Comparison of ENCODE assay signal across 11 cellular contexts in the genomic region with DNA sequence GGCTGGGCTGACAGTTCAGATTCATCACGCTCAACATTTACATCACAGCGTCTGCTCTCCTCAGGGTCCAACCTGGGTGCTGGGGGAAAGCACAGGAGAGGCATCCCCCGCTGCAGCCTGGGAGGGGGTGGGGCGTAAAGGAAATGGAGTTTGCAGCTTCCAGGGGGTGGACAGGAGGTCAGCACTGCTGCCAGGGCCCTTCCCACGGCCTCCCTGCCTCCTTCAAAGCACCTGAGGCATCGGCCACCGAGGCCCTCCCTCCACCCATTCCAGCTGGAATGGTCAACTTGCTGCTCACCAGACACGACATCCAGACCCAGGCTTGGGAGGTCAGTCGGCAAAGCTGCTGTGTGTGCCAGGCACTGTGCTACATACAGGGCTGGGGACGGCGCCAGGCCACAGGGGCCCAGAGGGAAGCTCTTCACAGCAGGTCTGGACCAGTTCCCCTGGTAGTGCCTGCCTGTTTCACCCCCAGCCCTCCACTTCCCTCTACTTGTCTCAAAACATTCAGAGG.
DNase-seq lines count a peak whose midpoint lies in the region; ATAC-seq and TF ChIP-seq lines count a peak whose summit lies in the region.
"Had no signal": no experiment of that assay in that cellular context is flagged by ENCODE, and none has a peak within 500 bp of the region (broad histone marks: within the 10 kb centered on the region; RNA-seq: fewer than 3 reads in every experiment).

No MANE protein-coding gene starts in this region.

- CTCF ChIA-PET in A673 (lab: Charles Lee) = interaction anchor here (0.7 to 1.5 kb wide), 2 partner anchors 48 to 176 kb away, joined by 3 to 10 read pairs; no protein-coding TSS in a partner anchor

- H3K27me3 ChIP-seq in A673 (replicated peaks; ENCODE audit: insufficient read depth, low read depth, low read length, poor library complexity) (no peaks in the 10 kb centered on the region), right cardiac atrium (ENCODE audit: control insufficient read depth, insufficient read depth) (no peaks in the 10 kb centered on the region), ovary (no peaks in the 10 kb centered on the region)

- no peak for TF ChIP-seq EP300 in ovary (IDR thresholded peaks at IDR 0.05)

- WGBS in right cardiac atrium = 51% methylated on average over 11 of the region's 11 CpGs
- WGBS in ovary, 3 donors = 81 to 83% (median 81%) methylated on average over 10 to 11 of the region's 11 CpGs

- H3K36me3 ChIP-seq in A673 (ENCODE audit: insufficient read depth, low read length, poor library complexity, severe bottlenecking) (no peaks in the 10 kb centered on the region), ovary (no peaks in the 10 kb centered on the region)

- TF ChIP-seq CTCF in A673 (conservative IDR thresholded peaks at IDR 0.05; ENCODE audit: low read depth, low read length) (no peak), ovary (IDR thresholded peaks at IDR 0.05) (no peak)

- H3K27ac ChIP-seq in A673 (ENCODE audit: low read depth, low read length, poor library complexity, severe bottlenecking) = peak overlapping the region; percentile 69
- H3K27ac ChIP-seq in right cardiac atrium (ENCODE audit: low read length) = peak overlapping the region; percentile 26
- H3K27ac ChIP-seq in ovary = peak overlapping the region; percentile 64 to 85

- TF ChIP-seq POLR2A in ovary (IDR thresholded peaks at IDR 0.05) = no peak

- BruUV-seq in A673 (replicated peaks; lab: Mats Ljungman, UMichigan) = no TSS peak

- peak; percentile 4 to 9 for ATAC-seq in right cardiac atrium
- no peak for ATAC-seq in GM18870 (IDR thresholded peaks at IDR 0.05; ENCODE audit: unreplicated experiment)
- ATAC-seq in HG03280 (IDR thresholded peaks at IDR 0.05; ENCODE audit: unreplicated experiment) = no peak
- ATAC-seq: activated CD8-positive, alpha-beta T cell treated with anti-CD3 and anti-CD28 coated beads for 36 hours had no signal

- DNase-seq in A673 (ENCODE audit: low spot score) = no peak
- peak in 32 of 56 donors; percentile 14 to 75 (median 55) for DNase-seq in amygdala (lab: John Stamatoyannopoulos, UW)
- DNase-seq in right cardiac atrium = peak; percentile 29 to 72 (median 69)
- peak; percentile 35 to 61 (median 44) for DNase-seq in ovary
- no peak for DNase-seq in SIG-M5 (lab: John Stamatoyannopoulos, UW)
- no peak for DNase-seq in HuH-7 (ENCODE audit: low spot score)
- DNase-seq: activated CD8-positive, alpha-beta T cell treated with anti-CD3 and anti-CD28 coated beads for 36 hours; effector memory CD4-positive, alpha-beta T cell; stimulated activated naive CD4-positive, alpha-beta T cell had no signal

- no peaks in the 10 kb centered on the region for H3K9me3 ChIP-seq in A673 (ENCODE audit: low read depth, low read length, poor library complexity, severe bottlenecking)
- H3K9me3 ChIP-seq in right cardiac atrium (ENCODE audit: control insufficient read depth, low read length) = no peaks in the 10 kb centered on the region
- no peaks in the 10 kb centered on the region for H3K9me3 ChIP-seq in ovary

- intact Hi-C loops in A673 (cut with micrococcal nuclease; ENCODE audit: unreplicated experiment) (no loop called here), right cardiac atrium (cut with DNase I) (loop anchor here in 1 of 4 donors (10.0 kb wide), 1 partner anchor 115 kb away; no protein-coding TSS in a partner anchor), ovary (cut with DNase I) (no loop called here)

- H3K4me3 ChIP-seq in A673 (ENCODE audit: low read depth, low read length, poor library complexity, severe bottlenecking) = no peak overlapping the region
- no peak overlapping the region for H3K4me3 ChIP-seq in right cardiac atrium (ENCODE audit: low read length)
- H3K4me3 ChIP-seq in ovary = no peak overlapping the region

- POLR2A ChIA-PET in A673 (lab: Charles Lee; ENCODE audit: low non-redundant PET) = no interaction called here

- peaks cover 18% of the 10 kb centered on the region for H3K4me1 ChIP-seq in A673 (ENCODE audit: insufficient read depth, low read length, poor library complexity, severe bottlenecking)
- H3K4me1 ChIP-seq in right cardiac atrium (ENCODE audit: control insufficient read depth, insufficient read depth, low read length) = peaks cover 12% of the 10 kb centered on the region
- peaks cover 14% of the 10 kb centered on the region for H3K4me1 ChIP-seq in ovary (ENCODE audit: insufficient read depth)

Comparison
In these comparisons a context has a peak if more than half of its experiments do, and no peak if none do; other contexts are left out.
1. DNase-seq: peak in amygdala (32 of 56), right cardiac atrium (3 of 3) and ovary (5 of 5); none in A673 (single experiment), SIG-M5 (single experiment) and HuH-7 (single experiment).
2. ATAC-seq: peak in right cardiac atrium (2 of 2); none in GM18870 (single experiment) and HG03280 (single experiment).
3. Peak in every context shown above with its lines, with median percentiles within 50 percentile points of each other: H3K27ac ChIP-seq.